In genomic region chr20:32806356-32806755, GRCh38 we compare ENCODE assay signal across 1 cellular context.
TF ChIP-seq lines count a peak whose summit lies in the region.

No MANE protein-coding gene starts in this region.

TF ChIP-seq in WTC11, 78 proteins besides CTCF, POLR2A, EP300 and RAD21 (continued from another document):
- no peak for TF ChIP-seq ARID4B (CRISPR knock-in tag; IDR thresholded peaks at IDR 0.05; ENCODE audit: borderline replicate concordance)
